ENCODE assay signal across 18 cellular contexts in the genomic region with DNA sequence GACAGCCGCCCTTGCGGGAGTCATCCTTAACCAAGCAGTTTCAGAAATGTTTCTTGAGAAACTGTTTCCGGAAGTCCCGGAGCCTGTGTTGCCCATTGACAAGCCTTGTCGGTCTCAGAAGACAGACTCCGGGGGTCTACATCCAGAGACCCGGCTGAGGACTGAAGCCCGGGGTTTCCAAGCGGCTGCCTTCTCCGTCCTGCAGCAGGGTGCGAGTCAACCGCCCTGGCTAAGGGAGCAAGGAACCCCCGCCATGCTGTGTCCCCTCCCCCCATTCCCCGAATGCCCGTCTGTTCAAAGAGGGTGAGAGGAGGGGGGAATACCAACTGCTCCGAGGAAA.
"Had no signal": no experiment of that assay in that cellular context is flagged by ENCODE, and none has a peak within 500 bp of the region (broad histone marks: within the 10 kb centered on the region; RNA-seq: fewer than 3 reads in every experiment).

No MANE protein-coding gene starts in this region.

- H3K27me3 ChIP-seq: cardiac muscle cell, dorsolateral prefrontal cortex had no signal

- ATAC-seq: activated CD8-positive, alpha-beta memory T cell treated with anti-CD3 and anti-CD28 coated beads, Interleukin-2, amount 10 ng/mL, durations not matched to agents 7 days and 5 days; left ventricle myocardium superior; natural killer cell treated with Interleukin-12 subunit alpha and Interleukin-12 subunit beta and Interleukin-15 and Interleukin-18, amount 100 ng/mL, for 72 hours had no signal

- H3K36me3 ChIP-seq: cardiac muscle cell had no signal

- H3K27ac ChIP-seq: cardiac muscle cell, dorsolateral prefrontal cortex had no signal

- H3K4me3 ChIP-seq: cardiac muscle cell, dorsolateral prefrontal cortex had no signal

- DNase-seq: activated CD4-positive, alpha-beta T cell treated with anti-CD3 and anti-CD28 coated beads, Interleukin-2, amount 50 U/mL, for 48 hours; activated CD8-positive, alpha-beta memory T cell treated with anti-CD3 and anti-CD28 coated beads, Interleukin-2, amount 10 ng/mL, durations not matched to agents 7 days and 5 days; activated naive CD4-positive, alpha-beta T cell treated with anti-CD3 and anti-CD28 coated beads, Interleukin-2, amount 50 U/mL, for 16 hours; activated T-cell treated with anti-CD3 and anti-CD28 coated beads, Interleukin-2, amount 50 U/mL, for 24 hours; hypothalamus; kidney glomerular epithelial cell; left ventricle myocardium superior; mesendoderm; nucleus accumbens; retina; stimulated activated CD4-positive, alpha-beta T cell treated with anti-CD3 and anti-CD28 coated beads, Interleukin-15, amount 100 ng/mL, for 24 hours; stimulated activated CD4-positive, alpha-beta T cell treated with anti-CD3 and anti-CD28 coated beads, Interleukin-4, amount 100 ng/mL, for 1 hour; stimulated activated naive CD4-positive, alpha-beta T cell; substantia nigra; T-helper 1 cell had no signal
